18 cellular contexts compared by ENCODE assay signal in genomic region chr15:31067890-31068603, GRCh38. TPM values are rescaled to one million over a fixed set of nuclear protein-coding genes. Genes with fewer than 3 reads are reported as not detected.
A peak's percentile ranks its signal among the peaks of the same experiment; 100 is the strongest.
DNase-seq lines count a peak whose midpoint lies in the region; ATAC-seq and TF ChIP-seq lines count a peak whose summit lies in the region.
"Had no signal": no experiment of that assay in that cellular context is flagged by ENCODE, and none has a peak within 500 bp of the region (broad histone marks: within the 10 kb centered on the region; RNA-seq: fewer than 3 reads in every experiment).

No MANE protein-coding gene starts in this region.

- WGBS in esophagus muscularis mucosa: 89% methylated on average over 11 of the region's 11 CpGs

- H3K4me1 ChIP-seq in right atrium auricular region (no peaks in the 10 kb centered on the region), esophagus muscularis mucosa (no peaks in the 10 kb centered on the region), colonic mucosa (no peaks in the 10 kb centered on the region)
- H3K4me1 ChIP-seq: A549 had no signal

- TF ChIP-seq EP300 in esophagus muscularis mucosa (IDR thresholded peaks at IDR 0.05): no peak

- H3K4me3 ChIP-seq in right atrium auricular region (no peak overlapping the region), esophagus muscularis mucosa (no peak overlapping the region), colonic mucosa (no peak overlapping the region)
- H3K4me3 ChIP-seq: A549, GM23338 had no signal

- H3K9me3 ChIP-seq in right atrium auricular region: no peaks in the 10 kb centered on the region
- H3K9me3 ChIP-seq in esophagus muscularis mucosa: no peaks in the 10 kb centered on the region
- no peaks in the 10 kb centered on the region for H3K9me3 ChIP-seq in colonic mucosa
- H3K9me3 ChIP-seq: A549 had no signal

- DNase-seq in right atrium auricular region (ENCODE audit: low spot score): peak; percentile 21
- DNase-seq in Right ventricle myocardium superior: no peak
- peak; percentile 50 for DNase-seq in esophagus muscularis mucosa (ENCODE audit: extremely low spot score)
- no peak for DNase-seq in sciatic nerve (ENCODE audit: low spot score)
- DNase-seq in cerebellar cortex (ENCODE audit: low spot score): no peak
- no peak for DNase-seq in activated CD4-positive, alpha-beta T cell treated with anti-CD3 and anti-CD28 coated beads, Interleukin-2, amount 50 U/mL, for 48 hours
- no peak for DNase-seq in colonic mucosa
- DNase-seq: AML-193; Calu3; CD8-positive, alpha-beta T cell; DMS79 treated with DMSO at 0.1 percent for 48 hours; GF-D8; HCEC 1CT; KBM-7 had no signal

- TF ChIP-seq CTCF in right atrium auricular region (IDR thresholded peaks at IDR 0.05) (no peak), esophagus muscularis mucosa (IDR thresholded peaks at IDR 0.05) (no peak), colonic mucosa (IDR thresholded peaks at IDR 0.05) (no peak)

- TF ChIP-seq POLR2A in esophagus muscularis mucosa (IDR thresholded peaks at IDR 0.05; ENCODE audit: low read depth): no peak

- no peak for ATAC-seq in Right ventricle myocardium superior (ENCODE audit: poor library complexity)
- peak; percentile 14 for ATAC-seq in sciatic nerve
- ATAC-seq: A549; CD8-positive, alpha-beta T cell; GM23338 had no signal

- H3K36me3 ChIP-seq in right atrium auricular region (no peaks in the 10 kb centered on the region), esophagus muscularis mucosa (no peaks in the 10 kb centered on the region), colonic mucosa (no peaks in the 10 kb centered on the region)

- no peak overlapping the region for H3K27ac ChIP-seq in right atrium auricular region
- no peak overlapping the region for H3K27ac ChIP-seq in esophagus muscularis mucosa (replicated peaks in 1 of 4)
- no peak overlapping the region for H3K27ac ChIP-seq in colonic mucosa
- H3K27ac ChIP-seq: 22Rv1, A549 had no signal

- intact Hi-C loops in Right ventricle myocardium superior (cut with DNase I) (no loop called here), esophagus muscularis mucosa (cut with DNase I) (no loop called here), sciatic nerve (cut with DNase I) (no loop called here), colonic mucosa (cut with DNase I) (no loop called here)

- H3K9ac ChIP-seq in colonic mucosa (ENCODE audit: low read depth in 2 of 2, low read length in 2 of 2): no peak overlapping the region

- H3K27me3 ChIP-seq in right atrium auricular region (no peaks in the 10 kb centered on the region), esophagus muscularis mucosa (no peaks in the 10 kb centered on the region), colonic mucosa (no peaks in the 10 kb centered on the region)

RNA-seq across cellular contexts. Expression of gene TRPM1, which starts 33.5 kb away (rescaled TPM):
- total RNA-seq in right atrium auricular region (not detected), Right ventricle myocardium superior (not detected), esophagus muscularis mucosa (not detected), sciatic nerve (not detected), colonic mucosa (not detected)
- total RNA-seq: Calu3; CD8-positive, alpha-beta T cell; GM23338; HT-29 had no signal

Comparison
In these comparisons a context has a peak if more than half of its experiments do, and no peak if none do; other contexts are left out.
1. DNase-seq: peak in right atrium auricular region (single experiment) and esophagus muscularis mucosa (single experiment); none in Right ventricle myocardium superior (single experiment), sciatic nerve (single experiment), cerebellar cortex (single experiment), activated CD4-positive, alpha-beta T cell treated with anti-CD3 and anti-CD28 coated beads, Interleukin-2, amount 50 U/mL, for 48 hours (0 of 2) and colonic mucosa (single experiment).